In genomic region chr14:74599201-74599809, GRCh38 we compare ENCODE assay signal across 12 cellular contexts. TPM values are rescaled to one million over a fixed set of nuclear protein-coding genes. Genes with fewer than 3 reads are reported as not detected.
DNase-seq lines count a peak whose midpoint lies in the region; ATAC-seq and TF ChIP-seq lines count a peak whose summit lies in the region.
"Had no signal": no experiment of that assay in that cellular context is flagged by ENCODE, and none has a peak within 500 bp of the region (broad histone marks: within the 10 kb centered on the region; RNA-seq: fewer than 3 reads in every experiment).

No MANE protein-coding gene starts in this region.

- H3K27me3 ChIP-seq in WERI-Rb-1 (ENCODE audit: insufficient read depth, low read depth, severe bottlenecking): no peaks in the 10 kb centered on the region
- no peaks in the 10 kb centered on the region for H3K27me3 ChIP-seq in tibial nerve

- H3K36me3 ChIP-seq in WERI-Rb-1 (no peaks in the 10 kb centered on the region), tibial nerve (peaks cover 0 to 17% (median 0%) of the 10 kb centered on the region in 3 donors)

- H3K4me3 ChIP-seq in WERI-Rb-1 (ENCODE audit: low read depth, low read length) (no peak overlapping the region), fibroblast of villous mesenchyme (ENCODE audit: low read depth, low read length) (no peak overlapping the region), tibial nerve (no peak overlapping the region)

- peak in 1 of 2 donors; percentile 60 for TF ChIP-seq EP300 in tibial nerve (IDR thresholded peaks at IDR 0.05)

- H3K9me3 Mint-ChIP-seq in nephron progenitor cell: no peaks in the 10 kb centered on the region
- H3K9me3 Mint-ChIP-seq: activated CD4-positive, alpha-beta memory T cell treated with anti-CD3 and anti-CD28 coated beads, Interleukin-2, amount 10 ng/mL, durations not matched to agents 7 days and 5 days; activated naive CD4-positive, alpha-beta T cell treated with anti-CD3 and anti-CD28 coated beads for 36 hours had no signal

- H3K9me3 ChIP-seq in WERI-Rb-1 (ENCODE audit: severe bottlenecking): no peaks in the 10 kb centered on the region
- H3K9me3 ChIP-seq in tibial nerve: no peaks in the 10 kb centered on the region

- peak overlapping the region; percentile 95 for H3K27ac Mint-ChIP-seq in nephron progenitor cell
- H3K27ac Mint-ChIP-seq: activated CD4-positive, alpha-beta memory T cell treated with anti-CD3 and anti-CD28 coated beads, Interleukin-2, amount 10 ng/mL, durations not matched to agents 7 days and 5 days; activated naive CD4-positive, alpha-beta T cell treated with anti-CD3 and anti-CD28 coated beads for 36 hours had no signal

- H3K4me1 ChIP-seq in tibial nerve: peaks cover 1 to 60% (median 24%) of the 10 kb centered on the region in 4 donors

- no peak for TF ChIP-seq POLR2A in tibial nerve (IDR thresholded peaks at IDR 0.05)

- H3K27me3 Mint-ChIP-seq in nephron progenitor cell (ENCODE audit: low read depth, poor library complexity): peaks cover 12% of the 10 kb centered on the region

- WGBS in tibial nerve, 2 donors: 48 to 59% methylated on average over 12 of the region's 12 CpGs

- peak; percentile 69 for DNase-seq in WERI-Rb-1
- DNase-seq in fibroblast of villous mesenchyme (ENCODE audit: low read depth): peak; percentile 91
- DNase-seq in nephron progenitor cell: no peak
- peak in 1 of 2 donors; percentile 64 for DNase-seq in tibial nerve (ENCODE audit: low spot score in 2 of 2)
- DNase-seq: activated CD4-positive, alpha-beta memory T cell treated with anti-CD3 and anti-CD28 coated beads, Interleukin-2, amount 10 ng/mL, durations not matched to agents 7 days and 5 days; activated naive CD4-positive, alpha-beta T cell treated with anti-CD3 and anti-CD28 coated beads for 36 hours; COR-L47; GOT3; NCI-H146 had no signal

- H3K36me3 Mint-ChIP-seq in nephron progenitor cell (ENCODE audit: low read depth): no peaks in the 10 kb centered on the region

- ATAC-seq in HG03108 (IDR thresholded peaks at IDR 0.05; ENCODE audit: unreplicated experiment) (no peak), GM18519 (IDR thresholded peaks at IDR 0.05; ENCODE audit: low FRiP score, unreplicated experiment) (no peak), HG03432 (IDR thresholded peaks at IDR 0.05; ENCODE audit: unreplicated experiment) (no peak)

- H3K4me3 Mint-ChIP-seq in nephron progenitor cell: no peak overlapping the region
- H3K4me3 Mint-ChIP-seq: activated CD4-positive, alpha-beta memory T cell treated with anti-CD3 and anti-CD28 coated beads, Interleukin-2, amount 10 ng/mL, durations not matched to agents 7 days and 5 days; activated naive CD4-positive, alpha-beta T cell treated with anti-CD3 and anti-CD28 coated beads for 36 hours had no signal

- H3K4me1 Mint-ChIP-seq in nephron progenitor cell: peaks cover 20% of the 10 kb centered on the region
- H3K4me1 Mint-ChIP-seq: activated CD4-positive, alpha-beta memory T cell treated with anti-CD3 and anti-CD28 coated beads, Interleukin-2, amount 10 ng/mL, durations not matched to agents 7 days and 5 days had no signal

- TF ChIP-seq CTCF in WERI-Rb-1 (IDR thresholded peaks at IDR 0.05; ENCODE audit: low read depth, low read length): no peak
- no peak for TF ChIP-seq CTCF in fibroblast of villous mesenchyme (IDR thresholded peaks at IDR 0.05; ENCODE audit: insufficient read depth, low read depth, low read length)
- no peak for TF ChIP-seq CTCF in nephron progenitor cell (IDR thresholded peaks at IDR 0.05)
- no peak for TF ChIP-seq CTCF in tibial nerve (IDR thresholded peaks at IDR 0.05)

- H3K27ac ChIP-seq in WERI-Rb-1: peak overlapping the region; percentile 83
- peak overlapping the region; percentile 17 to 80 (median 52) for H3K27ac ChIP-seq in tibial nerve

RNA-seq across cellular contexts. Expression of gene LTBP2, which starts 12.7 kb away (rescaled TPM):
- total RNA-seq in fibroblast of villous mesenchyme (210 and 339 TPM in 2 replicates), tibial nerve (100 to 1,000 TPM in 2 of 4 donors, 10 to 100 TPM in 2; 67.1 to 276 (median 134) TPM)
